15 cellular contexts compared by ENCODE assay signal in the genomic region with DNA sequence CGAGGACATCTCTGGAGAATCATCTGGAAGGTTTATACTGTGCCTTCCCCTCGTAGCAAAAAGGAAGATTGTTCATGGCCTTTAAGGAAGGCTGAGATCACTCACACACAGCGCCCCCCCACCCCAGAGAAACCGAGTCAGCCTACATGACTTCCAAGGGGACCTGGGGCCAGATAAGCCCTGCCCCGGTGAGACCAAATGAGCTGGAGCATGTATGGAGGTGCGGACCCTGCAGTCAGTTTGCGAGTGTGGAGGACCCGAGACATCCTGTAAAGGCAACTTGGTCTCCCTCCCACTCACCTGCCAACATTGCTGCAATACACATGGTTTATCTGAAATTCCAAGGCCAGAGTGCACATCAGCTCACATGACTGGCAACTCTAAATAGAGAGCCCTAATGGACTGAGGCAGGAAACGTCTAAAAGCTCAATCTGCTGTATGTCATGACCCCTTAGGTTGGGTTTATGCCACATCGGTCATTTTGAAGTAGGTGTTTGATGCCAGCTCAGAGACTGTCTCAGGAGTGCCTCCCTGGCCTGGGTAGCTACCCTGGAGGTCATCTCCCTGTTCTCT.
A peak's percentile ranks its signal among the peaks of the same experiment; 100 is the strongest.
DNase-seq lines count a peak whose midpoint lies in the region; ATAC-seq, FAIRE-seq and TF ChIP-seq lines count a peak whose summit lies in the region.
"Had no signal": no experiment of that assay in that cellular context is flagged by ENCODE, and none has a peak within 500 bp of the region (broad histone marks: within the 10 kb centered on the region; RNA-seq: fewer than 3 reads in every experiment).

No MANE protein-coding gene starts in this region.

- FAIRE-seq in GM12878 (lab: Jason Lieb, UNC): no peak
- FAIRE-seq: A549, HTR-8/SVneo had no signal

- TF ChIP-seq CTCF in GM12878 (IDR thresholded peaks at IDR 0.05 in 2 of 3, conservative IDR thresholded peaks at IDR 0.05 in 1 of 3; ENCODE audit: control insufficient read depth in 2 of 3, extremely low read depth in 1 of 3, insufficient read depth in 1 of 3, low read depth in 3 of 3, low read length in 3 of 3) (no peak), liver (IDR thresholded peaks at IDR 0.05; ENCODE audit: low read depth, low read length, missing input control) (no peak), spleen (IDR thresholded peaks at IDR 0.05 in 8 of 11, conservative IDR thresholded peaks at IDR 0.05 in 3 of 11) (no peak)

- H3K36me3 ChIP-seq in CD4-positive, CD25-positive, alpha-beta regulatory T cell (ENCODE audit: control insufficient read depth, insufficient read depth, low read length): peaks cover 11% of the 10 kb centered on the region
- H3K36me3 ChIP-seq in GM12878 (ENCODE audit: control insufficient read depth in 2 of 2, insufficient read depth in 2 of 2, low read length in 1 of 2) (peaks cover 3 to 22% of the 10 kb centered on the region in 2 experiments; a peak in 3 of 4 replicates), liver (ENCODE audit: control insufficient read depth in 4 of 4, insufficient read depth in 3 of 4, low read depth in 1 of 4, low read length in 3 of 4) (no peaks in the 10 kb centered on the region), spleen (peaks cover 0 to 48% (median 0%) of the 10 kb centered on the region in 6 donors)

- no peak for TF ChIP-seq POLR2A in GM12878 (IDR thresholded peaks at IDR 0.05; ENCODE audit: low read depth, low read length)
- no peak for TF ChIP-seq POLR2A in spleen (IDR thresholded peaks at IDR 0.05)

- H4K20me1 ChIP-seq in GM12878 (ENCODE audit: control insufficient read depth, insufficient read depth): no peaks in the 10 kb centered on the region

- H2AFZ ChIP-seq in GM12878 (ENCODE audit: control insufficient read depth, low read depth, low read length): no peak overlapping the region

- intact Hi-C loops in GM12878 (cut with micrococcal nuclease; ENCODE audit: unreplicated experiment) (loop anchor here (5.0 to 10.0 kb wide), 5 partner anchors 77 to 325 kb away; a partner anchor contains a TSS), spleen (cut with DNase I; ENCODE audit: low total_unique reads) (loop anchor here (5.0 kb wide), 1 partner anchor 247 kb away; no protein-coding TSS in a partner anchor)

- no peaks in the 10 kb centered on the region for H3K79me2 ChIP-seq in GM12878 (ENCODE audit: control insufficient read depth, insufficient read depth, low read length)

- no peak for TF ChIP-seq EP300 in GM12878 (IDR thresholded peaks at IDR 0.05; ENCODE audit: borderline replicate concordance in 1 of 2, control insufficient read depth in 1 of 2, low read depth in 2 of 2, low read length in 2 of 2)

- H3K4me1 ChIP-seq in CD4-positive, CD25-positive, alpha-beta regulatory T cell (ENCODE audit: control insufficient read depth, insufficient read depth, low read length, poor library complexity, severe bottlenecking): peaks cover 8% of the 10 kb centered on the region
- peaks cover 9% of the 10 kb centered on the region for H3K4me1 ChIP-seq in GM12878 (ENCODE audit: control insufficient read depth, insufficient read depth, low read length)
- H3K4me1 ChIP-seq in liver (ENCODE audit: control insufficient read depth in 4 of 4, insufficient read depth in 4 of 4, low read length in 3 of 4): peaks cover 0 to 3% (median 0%) of the 10 kb centered on the region in 4 donors
- H3K4me1 ChIP-seq in spleen: peaks cover 0 to 12% (median 6%) of the 10 kb centered on the region in 6 donors

- peak overlapping the region in 2 of 3 donors; percentile 17 to 83 for H3K27ac Mint-ChIP-seq in CD4-positive, CD25-positive, alpha-beta regulatory T cell
- H3K27ac Mint-ChIP-seq: CD14-positive monocyte, HFFc6 had no signal

- SMC1A ChIA-PET in GM12878 (lab: Charles Lee; ENCODE audit: uncharacterized antibody, unreplicated experiment): interaction anchor here (1.0 kb wide), 1 partner anchor 19 kb away, joined by 3 read pairs; no protein-coding TSS in a partner anchor

- peaks cover 48% of the 10 kb centered on the region for H3K36me3 Mint-ChIP-seq in CD4-positive, CD25-positive, alpha-beta regulatory T cell

- H3K4me2 ChIP-seq in GM12878 (ENCODE audit: control insufficient read depth, insufficient read depth): no peak overlapping the region
- H3K4me2 ChIP-seq: A549 had no signal

- no peaks in the 10 kb centered on the region for H3K27me3 ChIP-seq in CD4-positive, CD25-positive, alpha-beta regulatory T cell (ENCODE audit: control insufficient read depth, insufficient read depth, low read length)
- H3K27me3 ChIP-seq in GM12878 (replicated peaks in 1 of 2; ENCODE audit: control insufficient read depth in 2 of 2, insufficient read depth in 2 of 2, low read length in 1 of 2): no peaks in the 10 kb centered on the region
- H3K27me3 ChIP-seq in liver (ENCODE audit: control insufficient read depth in 4 of 4, insufficient read depth in 4 of 4, low read length in 3 of 4): no peaks in the 10 kb centered on the region
- H3K27me3 ChIP-seq in spleen (replicated peaks in 1 of 7): no peaks in the 10 kb centered on the region

- H3K4me1 Mint-ChIP-seq in CD4-positive, CD25-positive, alpha-beta regulatory T cell: peaks cover 14 to 43% (median 24%) of the 10 kb centered on the region in 4 donors

- POLR2A ChIA-PET in GM12878 (lab: Charles Lee): interaction anchor here (0.5 kb wide), 1 partner anchor 163 kb away, joined by 3 read pairs; no protein-coding TSS in a partner anchor

- in situ Hi-C loops in GM12878 (cut with MboI): loop anchor here (5.0 kb wide), 1 partner anchor 247 kb away; no protein-coding TSS in a partner anchor

- H3K27me3 Mint-ChIP-seq in CD4-positive, CD25-positive, alpha-beta regulatory T cell: no peaks in the 10 kb centered on the region
- H3K27me3 Mint-ChIP-seq: CD8-positive, alpha-beta memory T cell had no signal

- no peak overlapping the region for H3K4me3 Mint-ChIP-seq in CD4-positive, CD25-positive, alpha-beta regulatory T cell
- H3K4me3 Mint-ChIP-seq: CD14-positive monocyte; CD8-positive, alpha-beta memory T cell; HFFc6 had no signal

- no peaks in the 10 kb centered on the region for H3K9me3 ChIP-seq in CD4-positive, CD25-positive, alpha-beta regulatory T cell (ENCODE audit: control insufficient read depth in 2 of 2, low read length in 2 of 2)
- H3K9me3 ChIP-seq in GM12878 (replicated peaks; ENCODE audit: control insufficient read depth, insufficient read depth, low read length): peaks cover 5% of the 10 kb centered on the region; the same call in 2 of the 3 replicates
- H3K9me3 ChIP-seq in liver (ENCODE audit: control insufficient read depth in 4 of 4, low read length in 3 of 4): no peaks in the 10 kb centered on the region
- peaks cover 0 to 7% (median 0%) of the 10 kb centered on the region in 8 donors for H3K9me3 ChIP-seq in spleen
- H3K9me3 ChIP-seq: A549, Caco-2 had no signal

- no peak for TF ChIP-seq RAD21 in GM12878 (IDR thresholded peaks at IDR 0.05; ENCODE audit: insufficient read depth, low read depth, low read length)
- TF ChIP-seq RAD21 in liver (IDR thresholded peaks at IDR 0.05): peak; percentile 57 to 58

- CTCF ChIA-PET in GM12878 (lab: Yijun Ruan, JAX): interaction anchor here (4.1 kb wide), 1 partner anchor 33 kb away, joined by 26 read pairs; no protein-coding TSS in a partner anchor

- H3K4me3 ChIP-seq in CD4-positive, CD25-positive, alpha-beta regulatory T cell (ENCODE audit: low read depth, low read length): no peak overlapping the region
- no peak overlapping the region for H3K4me3 ChIP-seq in GM12878
- H3K4me3 ChIP-seq in liver (ENCODE audit: low read depth in 1 of 3, low read length in 3 of 3): no peak overlapping the region
- H3K4me3 ChIP-seq in spleen: no peak overlapping the region
- H3K4me3 ChIP-seq: A549 had no signal

- 87% methylated on average over 10 of the region's 10 CpGs for WGBS in GM12878 (ENCODE audit: insufficient coverage, insufficient replicate concordance, low lambda C conversion rate, missing lambda C conversion rate)
- 62% methylated on average over 10 of the region's 10 CpGs for WGBS in liver
- 82 to 92% (median 89%) methylated on average over 5 to 10 of the region's 10 CpGs for WGBS in spleen, 5 donors

- H3K9ac ChIP-seq in GM12878 (ENCODE audit: control insufficient read depth, insufficient read depth, low read length) (no peak overlapping the region), liver (ENCODE audit: low read depth in 1 of 2, low read length in 2 of 2) (no peak overlapping the region)

- no peak overlapping the region for H3K27ac ChIP-seq in CD4-positive, CD25-positive, alpha-beta regulatory T cell (ENCODE audit: insufficient read depth, low read length, poor library complexity, severe bottlenecking)
- no peak overlapping the region for H3K27ac ChIP-seq in GM12878 (ENCODE audit: control insufficient read depth, insufficient read depth)
- H3K27ac ChIP-seq in liver (ENCODE audit: low read depth in 1 of 2, low read length in 2 of 2): no peak overlapping the region
- no peak overlapping the region for H3K27ac ChIP-seq in spleen
- H3K27ac ChIP-seq: A549 had no signal

- ATAC-seq in CD4-positive, CD25-positive, alpha-beta regulatory T cell (ENCODE audit: low read depth in 2 of 2): no peak
- no peak for ATAC-seq in GM12878
- ATAC-seq: A549 had no signal

- no peak for DNase-seq in CD4-positive, CD25-positive, alpha-beta regulatory T cell
- DNase-seq in GM12878 (ENCODE audit: low read depth, low spot score) (no peak), spleen (peak; percentile 56), OCI-M1 (lab: John Stamatoyannopoulos, UW) (no peak), ecto neural progenitor cell (ENCODE audit: low spot score) (no peak), midbrain (lab: John Stamatoyannopoulos, UW) (no peak)
- DNase-seq: Caco-2; CD8-positive, alpha-beta memory T cell; GF-D8; HCEC 1CT; HFFc6 had no signal

- no TSS peak for BruUV-seq in GM12878 (replicated peaks; lab: Mats Ljungman, UMichigan)

- RAD21 ChIA-PET in GM12878 (lab: Charles Lee; ENCODE audit: unreplicated experiment): no interaction called here

- H3K9me3 Mint-ChIP-seq in CD4-positive, CD25-positive, alpha-beta regulatory T cell: peaks cover 0 to 6% (median 0%) of the 10 kb centered on the region in 7 donors

TF ChIP-seq in GM12878, 131 proteins besides CTCF, POLR2A, EP300 and RAD21:
- peak; percentile 35; the same call in 1 of the 2 replicates for TF ChIP-seq POLR2AphosphoS5 (IDR thresholded peaks at IDR 0.05; ENCODE audit: low read length)
- TF ChIP-seq TCF12 (IDR thresholded peaks at IDR 0.05; ENCODE audit: low read depth, low read length): no peak
